In genomic region chr3:50516048-50516871, GRCh38 we compare ENCODE assay signal across 10 cellular contexts. TPM values are rescaled to one million over a fixed set of nuclear protein-coding genes. Genes with fewer than 3 reads are reported as not detected.
DNase-seq lines count a peak whose midpoint lies in the region; ATAC-seq and TF ChIP-seq lines count a peak whose summit lies in the region.
"Had no signal": no experiment of that assay in that cellular context is flagged by ENCODE, and none has a peak within 500 bp of the region (broad histone marks: within the 10 kb centered on the region; RNA-seq: fewer than 3 reads in every experiment).

No MANE protein-coding gene starts in this region.

- no peak overlapping the region for H3K4me2 ChIP-seq in mammary epithelial cell (ENCODE audit: insufficient read depth, low read depth, low read length)

- peak; percentile 88 to 94 for DNase-seq in HAP-1 (ENCODE audit: low spot score in 2 of 2)
- peak; percentile 73 for DNase-seq in SK-N-DZ (ENCODE audit: low spot score)
- peak; percentile 57 for DNase-seq in iPS DF 6.9 (ENCODE audit: low read depth, low spot score)
- DNase-seq in sigmoid colon, result no peak
- DNase-seq in activated naive CD4-positive, alpha-beta T cell treated with anti-CD3 and anti-CD28 coated beads for 36 hours, result no peak
- DNase-seq in mammary epithelial cell, result no peak
- DNase-seq in activated naive CD8-positive, alpha-beta T cell treated with anti-CD3 and anti-CD28 coated beads, Interleukin-2, amount 50 U/mL, for 24 hours, result no peak
- DNase-seq: NCI-H2081 treated with DMSO at 0.1 percent for 48 hours had no signal

- CTCF ChIA-PET in activated naive CD4-positive, alpha-beta T cell treated with anti-CD3 and anti-CD28 coated beads for 36 hours (lab: Charles Lee), result interaction anchor here (1.3 to 2.1 kb wide), 5 partner anchors 12 to 99 kb away, joined by 3 to 10 read pairs (median 5); partner anchors contain the start of gene CACNA2D2
- CTCF ChIA-PET in mammary epithelial cell (lab: Charles Lee; ENCODE audit: low non-redundant PET), result no interaction called here

- intact Hi-C loops in sigmoid colon (cut with DNase I) (no loop called here), mammary epithelial cell (cut with micrococcal nuclease) (no loop called here)
- intact Hi-C loops in activated naive CD4-positive, alpha-beta T cell treated with anti-CD3 and anti-CD28 coated beads for 36 hours (cut with micrococcal nuclease), result no loop called here

- no peaks in the 10 kb centered on the region for H3K27me3 Mint-ChIP-seq in activated naive CD4-positive, alpha-beta T cell treated with anti-CD3 and anti-CD28 coated beads for 36 hours (ENCODE audit: low read depth)
- peaks cover 4% of the 10 kb centered on the region for H3K27me3 Mint-ChIP-seq in activated naive CD8-positive, alpha-beta T cell treated with anti-CD3 and anti-CD28 coated beads, Interleukin-2, amount 50 U/mL, for 24 hours

- no peaks in the 10 kb centered on the region for H3K36me3 Mint-ChIP-seq in activated naive CD4-positive, alpha-beta T cell treated with anti-CD3 and anti-CD28 coated beads for 36 hours (ENCODE audit: low read depth)
- H3K36me3 Mint-ChIP-seq in activated naive CD8-positive, alpha-beta T cell treated with anti-CD3 and anti-CD28 coated beads, Interleukin-2, amount 50 U/mL, for 24 hours (ENCODE audit: low read depth), result no peaks in the 10 kb centered on the region

- peaks cover 7% of the 10 kb centered on the region for H3K4me1 Mint-ChIP-seq in activated naive CD4-positive, alpha-beta T cell treated with anti-CD3 and anti-CD28 coated beads for 36 hours (ENCODE audit: low read depth)
- peaks cover 6% of the 10 kb centered on the region for H3K4me1 Mint-ChIP-seq in activated naive CD8-positive, alpha-beta T cell treated with anti-CD3 and anti-CD28 coated beads, Interleukin-2, amount 50 U/mL, for 24 hours

- H4K20me1 ChIP-seq in mammary epithelial cell (ENCODE audit: insufficient read depth, low read length), result no peaks in the 10 kb centered on the region

- no peak for TF ChIP-seq EP300 in sigmoid colon (IDR thresholded peaks at IDR 0.05)

- no CpG with 5 or more reads among the region's 13 CpGs for WGBS in iPS DF 6.9 (ENCODE audit: insufficient coverage, insufficient read length)
- 30 to 37% methylated on average over 13 of the region's 13 CpGs for WGBS in sigmoid colon, 2 donors
- WGBS in mammary epithelial cell (ENCODE audit: low coverage, missing lambda C conversion rate), result 33% methylated on average over 10 of the region's 13 CpGs

- no peak for TF ChIP-seq CTCF in sigmoid colon (IDR thresholded peaks at IDR 0.05)
- TF ChIP-seq CTCF in mammary epithelial cell (conservative IDR thresholded peaks at IDR 0.05 in 1 of 2, IDR thresholded peaks at IDR 0.05 in 1 of 2; ENCODE audit: extremely low read depth in 1 of 2, insufficient read depth in 1 of 2, low read depth in 1 of 2, low read length in 2 of 2), result no peak

- dilution Hi-C loops in mammary epithelial cell (cut with HindIII; ENCODE audit: low sequenced_read_pairs), result no loop called here

- no peak for TF ChIP-seq POLR2A in sigmoid colon (IDR thresholded peaks at IDR 0.05)

- no peak for ATAC-seq in HG03460 (IDR thresholded peaks at IDR 0.05; ENCODE audit: unreplicated experiment)
- no peak for ATAC-seq in activated naive CD8-positive, alpha-beta T cell treated with anti-CD3 and anti-CD28 coated beads, Interleukin-2, amount 50 U/mL, for 24 hours
- ATAC-seq: HCT116 had no signal

- H3K79me2 ChIP-seq in mammary epithelial cell (ENCODE audit: insufficient read depth, low read length), result no peaks in the 10 kb centered on the region

- H3K9me3 ChIP-seq in HAP-1 (no peaks in the 10 kb centered on the region), iPS DF 6.9 (ENCODE audit: control insufficient read depth, insufficient read depth, low read length) (no peaks in the 10 kb centered on the region), sigmoid colon (no peaks in the 10 kb centered on the region), mammary epithelial cell (replicated peaks; ENCODE audit: insufficient read depth, low read length) (no peaks in the 10 kb centered on the region)

- no peak overlapping the region for H3K27ac ChIP-seq in iPS DF 6.9 (ENCODE audit: low read length)
- peak overlapping the region; percentile 17 to 72 (median 36) for H3K27ac ChIP-seq in sigmoid colon
- no peak overlapping the region for H3K27ac ChIP-seq in mammary epithelial cell (ENCODE audit: insufficient read depth, low read depth, low read length)

- H3K4me3 Mint-ChIP-seq in activated naive CD4-positive, alpha-beta T cell treated with anti-CD3 and anti-CD28 coated beads for 36 hours, result no peak overlapping the region
- H3K4me3 Mint-ChIP-seq in activated naive CD8-positive, alpha-beta T cell treated with anti-CD3 and anti-CD28 coated beads, Interleukin-2, amount 50 U/mL, for 24 hours, result no peak overlapping the region

- peaks cover 57% of the 10 kb centered on the region for H3K4me1 ChIP-seq in HAP-1
- peaks cover 12% of the 10 kb centered on the region for H3K4me1 ChIP-seq in iPS DF 6.9 (ENCODE audit: control insufficient read depth, insufficient read depth, low read length)
- peaks cover 0 to 17% (median 15%) of the 10 kb centered on the region in 4 donors for H3K4me1 ChIP-seq in sigmoid colon
- H3K4me1 ChIP-seq in mammary epithelial cell (ENCODE audit: insufficient read depth, low read length), result no peaks in the 10 kb centered on the region

- H3K4me3 ChIP-seq in HAP-1 (peak overlapping the region; percentile 9), iPS DF 6.9 (ENCODE audit: low read length) (no peak overlapping the region), sigmoid colon (peak overlapping the region in 3 of 4 donors; percentile 4 to 30 (median 23)), mammary epithelial cell (replicated peaks in 1 of 3; ENCODE audit: insufficient read depth in 1 of 3, low read depth in 2 of 3, low read length in 3 of 3) (no peak overlapping the region)

- H3K27ac Mint-ChIP-seq in activated naive CD4-positive, alpha-beta T cell treated with anti-CD3 and anti-CD28 coated beads for 36 hours, result no peak overlapping the region
- H3K27ac Mint-ChIP-seq in activated naive CD8-positive, alpha-beta T cell treated with anti-CD3 and anti-CD28 coated beads, Interleukin-2, amount 50 U/mL, for 24 hours, result no peak overlapping the region

- no peaks in the 10 kb centered on the region for H3K9me3 Mint-ChIP-seq in activated naive CD4-positive, alpha-beta T cell treated with anti-CD3 and anti-CD28 coated beads for 36 hours
- no peaks in the 10 kb centered on the region for H3K9me3 Mint-ChIP-seq in activated naive CD8-positive, alpha-beta T cell treated with anti-CD3 and anti-CD28 coated beads, Interleukin-2, amount 50 U/mL, for 24 hours

- BruUV-seq in mammary epithelial cell (replicated peaks; lab: Mats Ljungman, UMichigan), result no TSS peak

- H3K36me3 ChIP-seq in HAP-1 (replicated peaks) (no peaks in the 10 kb centered on the region), iPS DF 6.9 (ENCODE audit: control insufficient read depth, insufficient read depth, low read length) (no peaks in the 10 kb centered on the region), sigmoid colon (no peaks in the 10 kb centered on the region), mammary epithelial cell (ENCODE audit: insufficient read depth, low read length) (no peaks in the 10 kb centered on the region)

- H3K27me3 ChIP-seq in HAP-1 (ENCODE audit: low read depth) (no peaks in the 10 kb centered on the region), iPS DF 6.9 (ENCODE audit: control insufficient read depth, insufficient read depth, low read length) (no peaks in the 10 kb centered on the region), sigmoid colon (peaks cover 0 to 4% (median 0%) of the 10 kb centered on the region in 3 donors), mammary epithelial cell (ENCODE audit: insufficient read depth, low read length) (no peaks in the 10 kb centered on the region)

- no peak overlapping the region for H3K9ac ChIP-seq in mammary epithelial cell (ENCODE audit: insufficient read depth, low read length)

- in situ Hi-C loops in HAP-1 (cut with MboI; ENCODE audit: low sequenced_read_pairs) (no loop called here), mammary epithelial cell (cut with MboI; ENCODE audit: low sequenced_read_pairs in 2 of 2) (no loop called here)

- no peak overlapping the region for H2AFZ ChIP-seq in mammary epithelial cell (ENCODE audit: low read depth, low read length)

RNA-seq across cellular contexts. Expression of gene CACNA2D2, which starts 12.8 kb away (rescaled TPM):
- 1.4 and 1.7 TPM in 2 replicates for polyA plus RNA-seq in SK-N-DZ (2014; cell fraction: cytosol; rRNA removed)
- polyA plus RNA-seq in SK-N-DZ (2014; cell fraction: nucleus; rRNA removed), result 2.3 and 4.2 TPM in 2 replicates
- total RNA-seq in sigmoid colon (1 to 10 TPM in 3 of 4 donors, under 1 TPM in 1; 0.49 to 1.7 (median 1.3) TPM), mammary epithelial cell (under 1 TPM in 1 of 2 donors, not detected in 1; 0.16 TPM)
- polyA plus RNA-seq in sigmoid colon (1 to 10 TPM in 1 of 3 donors, under 1 TPM in 1, not detected in 1; 0.60 to 1.2 TPM), mammary epithelial cell (0.03 TPM)
- total RNA-seq in activated naive CD4-positive, alpha-beta T cell treated with anti-CD3 and anti-CD28 coated beads for 36 hours, result under 1 TPM; 0.89 to 0.95 TPM
- not detected for polyA minus RNA-seq in mammary epithelial cell

RNA-seq across cellular contexts. Expression of gene C3orf18, which starts 51.3 kb away (rescaled TPM):
- 10.7 and 14.0 TPM in 2 replicates for polyA plus RNA-seq in SK-N-DZ (2014; cell fraction: cytosol; rRNA removed)
- 16.2 and 26.7 TPM in 2 replicates for polyA plus RNA-seq in SK-N-DZ (2014; cell fraction: nucleus; rRNA removed)
- total RNA-seq in sigmoid colon (10 to 100 TPM; 13.3 to 28.0 (median 16.0) TPM), mammary epithelial cell (1 to 10 TPM in 1 of 2 donors, under 1 TPM in 1; 0.80 to 6.5 TPM)
- polyA plus RNA-seq in sigmoid colon (1 to 10 TPM; 1.8 to 4.0 (median 2.3) TPM), mammary epithelial cell (2.1 TPM)
- 1 to 10 TPM; 3.1 to 3.8 TPM for total RNA-seq in activated naive CD4-positive, alpha-beta T cell treated with anti-CD3 and anti-CD28 coated beads for 36 hours
- polyA minus RNA-seq in mammary epithelial cell, result not detected

RNA-seq across cellular contexts. Expression of gene HEMK1, which starts 53.1 kb away (rescaled TPM):
- 17.7 and 19.0 TPM in 2 replicates for polyA plus RNA-seq in SK-N-DZ (2014; cell fraction: cytosol; rRNA removed)
- polyA plus RNA-seq in SK-N-DZ (2014; cell fraction: nucleus; rRNA removed), result 37.5 and 42.6 TPM in 2 replicates
- total RNA-seq in sigmoid colon, result 10 to 100 TPM in 1 of 4 donors, 1 to 10 TPM in 3; 5.0 to 13.3 (median 7.2) TPM
- polyA plus RNA-seq in sigmoid colon, result 10 to 100 TPM in 2 of 3 donors, 1 to 10 TPM in 1; 9.6 to 17.7 (median 12.3) TPM
- 10 to 100 TPM; 27.0 to 30.4 TPM for total RNA-seq in activated naive CD4-positive, alpha-beta T cell treated with anti-CD3 and anti-CD28 coated beads for 36 hours
- total RNA-seq in mammary epithelial cell, result 10 to 100 TPM; 14.2 to 23.1 TPM
- 15.4 TPM for polyA plus RNA-seq in mammary epithelial cell
- 8.5 TPM for polyA minus RNA-seq in mammary epithelial cell

Comparison
In these comparisons a context has a peak if more than half of its experiments do, and no peak if none do; other contexts are left out.
1. DNase-seq: peak in HAP-1 (2 of 2), SK-N-DZ (single experiment) and iPS DF 6.9 (single experiment); none in sigmoid colon (single experiment), activated naive CD4-positive, alpha-beta T cell treated with anti-CD3 and anti-CD28 coated beads for 36 hours (single experiment), mammary epithelial cell (single experiment) and activated naive CD8-positive, alpha-beta T cell treated with anti-CD3 and anti-CD28 coated beads, Interleukin-2, amount 50 U/mL, for 24 hours (single experiment).
2. H3K4me3 ChIP-seq: peak in HAP-1 (single experiment) and sigmoid colon (3 of 4); none in iPS DF 6.9 (single experiment) and mammary epithelial cell (0 of 3).
3. H3K27ac ChIP-seq: peak in sigmoid colon (4 of 4); none in iPS DF 6.9 (single experiment) and mammary epithelial cell (single experiment).